1 cellular context compared by ENCODE assay signal in genomic region chr5:75524591-75524990, GRCh38.
TF ChIP-seq lines count a peak whose summit lies in the region.

No MANE protein-coding gene starts in this region.

TF ChIP-seq in HepG2, 621 proteins besides CTCF, POLR2A, EP300 and RAD21:
- TF ChIP-seq ZBTB14 (CRISPR knock-in tag; IDR thresholded peaks at IDR 0.05) = no peak
- TF ChIP-seq KAT2B (IDR thresholded peaks at IDR 0.05; ENCODE audit: borderline replicate concordance, low read depth, low read length) = no peak
- no peak for TF ChIP-seq ZNF75D (CRISPR knock-in tag; IDR thresholded peaks at IDR 0.05; ENCODE audit: borderline replicate concordance)
- no peak for TF ChIP-seq ZNF770 (CRISPR knock-in tag; IDR thresholded peaks at IDR 0.05)
- no peak for TF ChIP-seq ZBTB33 (CRISPR knock-in tag; IDR thresholded peaks at IDR 0.05)
- no peak for TF ChIP-seq HNRNPH1 (optimal IDR thresholded peaks at IDR 0.05; ENCODE audit: low read depth, low read length)
- no peak for TF ChIP-seq ZNF605 (CRISPR knock-in tag; IDR thresholded peaks at IDR 0.05)
- TF ChIP-seq ZNF280D (CRISPR knock-in tag; IDR thresholded peaks at IDR 0.05) = no peak
- TF ChIP-seq PBX3 (CRISPR knock-in tag; IDR thresholded peaks at IDR 0.05; ENCODE audit: borderline replicate concordance) = no peak
- no peak for TF ChIP-seq AHR (CRISPR knock-in tag; IDR thresholded peaks at IDR 0.05)
- TF ChIP-seq PLRG1 (conservative IDR thresholded peaks at IDR 0.05) = no peak
- TF ChIP-seq ZNF570 (CRISPR knock-in tag; IDR thresholded peaks at IDR 0.05; ENCODE audit: borderline replicate concordance) = no peak
- no peak for TF ChIP-seq SUZ12 (IDR thresholded peaks at IDR 0.05; ENCODE audit: low read depth, low read length)
- no peak for TF ChIP-seq ZNF558 (CRISPR knock-in tag; IDR thresholded peaks at IDR 0.05; ENCODE audit: borderline replicate concordance)
- no peak for TF ChIP-seq HMGXB4 (CRISPR knock-in tag; IDR thresholded peaks at IDR 0.05; ENCODE audit: borderline replicate concordance in 1 of 2, low read depth in 1 of 2)
- TF ChIP-seq CENPX (CRISPR knock-in tag; IDR thresholded peaks at IDR 0.05) = no peak
- no peak for TF ChIP-seq ZNF549 (CRISPR knock-in tag; IDR thresholded peaks at IDR 0.05)
